Comparison of ENCODE assay signal across 8 cellular contexts in the genomic region with DNA sequence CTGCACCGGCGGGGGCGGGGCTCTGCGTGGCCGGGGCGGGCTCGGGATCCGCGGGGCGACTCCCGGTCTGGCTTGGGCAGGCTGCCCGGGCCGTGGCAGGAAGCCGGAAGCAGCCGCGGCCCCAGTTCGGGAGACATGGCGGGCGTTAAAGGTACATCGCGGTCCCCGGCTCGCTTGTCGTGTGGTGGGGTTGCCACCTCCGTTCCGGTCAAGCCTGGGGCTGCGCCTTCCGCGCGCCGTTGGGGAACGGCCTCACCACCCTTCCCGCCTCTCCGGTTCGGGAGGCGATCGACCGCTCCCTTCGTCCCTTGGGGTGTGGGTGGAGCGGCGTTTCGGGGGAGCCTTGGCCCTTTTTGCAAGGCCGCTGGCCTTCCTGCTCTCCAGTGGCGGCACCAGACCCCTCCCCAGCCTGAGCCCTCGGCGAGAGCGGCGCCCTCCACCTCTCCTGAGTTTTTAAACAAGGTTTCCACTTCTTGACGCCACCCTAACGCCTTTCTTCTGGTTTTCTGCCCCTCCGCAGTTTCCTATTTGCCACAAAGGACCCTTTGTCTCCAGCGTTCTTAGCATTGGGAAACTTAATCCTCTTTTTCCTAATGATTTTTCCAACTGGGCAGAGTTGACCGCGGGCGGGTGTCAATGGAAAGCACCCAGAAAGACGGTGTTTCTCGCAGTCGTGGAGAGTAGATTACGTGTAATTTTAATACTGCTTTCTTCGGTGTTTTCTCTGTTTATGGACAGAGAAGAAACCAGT. TPM values are rescaled to one million over a fixed set of nuclear protein-coding genes. Genes with fewer than 3 reads are reported as not detected.
A peak's percentile ranks its signal among the peaks of the same experiment; 100 is the strongest.
DNase-seq lines count a peak whose midpoint lies in the region; ATAC-seq and TF ChIP-seq lines count a peak whose summit lies in the region.

A gene with protein sequence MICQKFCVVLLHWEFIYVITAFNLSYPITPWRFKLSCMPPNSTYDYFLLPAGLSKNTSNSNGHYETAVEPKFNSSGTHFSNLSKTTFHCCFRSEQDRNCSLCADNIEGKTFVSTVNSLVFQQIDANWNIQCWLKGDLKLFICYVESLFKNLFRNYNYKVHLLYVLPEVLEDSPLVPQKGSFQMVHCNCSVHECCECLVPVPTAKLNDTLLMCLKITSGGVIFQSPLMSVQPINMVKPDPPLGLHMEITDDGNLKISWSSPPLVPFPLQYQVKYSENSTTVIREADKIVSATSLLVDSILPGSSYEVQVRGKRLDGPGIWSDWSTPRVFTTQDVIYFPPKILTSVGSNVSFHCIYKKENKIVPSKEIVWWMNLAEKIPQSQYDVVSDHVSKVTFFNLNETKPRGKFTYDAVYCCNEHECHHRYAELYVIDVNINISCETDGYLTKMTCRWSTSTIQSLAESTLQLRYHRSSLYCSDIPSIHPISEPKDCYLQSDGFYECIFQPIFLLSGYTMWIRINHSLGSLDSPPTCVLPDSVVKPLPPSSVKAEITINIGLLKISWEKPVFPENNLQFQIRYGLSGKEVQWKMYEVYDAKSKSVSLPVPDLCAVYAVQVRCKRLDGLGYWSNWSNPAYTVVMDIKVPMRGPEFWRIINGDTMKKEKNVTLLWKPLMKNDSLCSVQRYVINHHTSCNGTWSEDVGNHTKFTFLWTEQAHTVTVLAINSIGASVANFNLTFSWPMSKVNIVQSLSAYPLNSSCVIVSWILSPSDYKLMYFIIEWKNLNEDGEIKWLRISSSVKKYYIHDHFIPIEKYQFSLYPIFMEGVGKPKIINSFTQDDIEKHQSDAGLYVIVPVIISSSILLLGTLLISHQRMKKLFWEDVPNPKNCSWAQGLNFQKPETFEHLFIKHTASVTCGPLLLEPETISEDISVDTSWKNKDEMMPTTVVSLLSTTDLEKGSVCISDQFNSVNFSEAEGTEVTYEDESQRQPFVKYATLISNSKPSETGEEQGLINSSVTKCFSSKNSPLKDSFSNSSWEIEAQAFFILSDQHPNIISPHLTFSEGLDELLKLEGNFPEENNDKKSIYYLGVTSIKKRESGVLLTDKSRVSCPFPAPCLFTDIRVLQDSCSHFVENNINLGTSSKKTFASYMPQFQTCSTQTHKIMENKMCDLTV (plus strand): TSS at position 79 of the 751 bp plus-strand sequence. CDS start 144,898 bp downstream, outside the sequence.
A gene with protein sequence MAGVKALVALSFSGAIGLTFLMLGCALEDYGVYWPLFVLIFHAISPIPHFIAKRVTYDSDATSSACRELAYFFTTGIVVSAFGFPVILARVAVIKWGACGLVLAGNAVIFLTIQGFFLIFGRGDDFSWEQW (plus strand): TSS at position 79 of the 751 bp plus-strand sequence. CDS start 57 bp downstream, at position 136.

- TF ChIP-seq CTCF in WI38 (IDR thresholded peaks at IDR 0.05; ENCODE audit: low read depth, low read length) (no peak), glutamatergic neuron (IDR thresholded peaks at IDR 0.05; ENCODE audit: partially characterized antibody, unreplicated experiment) (no peak)

- peak within 1 kb of the TSS; percentile 95 for H3K4me3 ChIP-seq in WI38 (ENCODE audit: low read depth, low read length)

- peak; percentile 53 for DNase-seq in G401 (ENCODE audit: low spot score)
- peak; percentile 81 for DNase-seq in KBM-7
- peak; percentile 81 for DNase-seq in glutamatergic neuron
- peak; percentile 95 for DNase-seq in retina
- no peak for DNase-seq in middle frontal gyrus (ENCODE audit: extremely low spot score, low spot score)
- no peak for DNase-seq in cerebellar nuclear complex (lab: John Stamatoyannopoulos, UW)

- H3K27me3 Mint-ChIP-seq in glutamatergic neuron (ENCODE audit: unreplicated experiment) = peaks cover 3% of the 10 kb centered on the region

- peak; percentile 55 for ATAC-seq in GM21526 (IDR thresholded peaks at IDR 0.05; ENCODE audit: low FRiP score, unreplicated experiment)

- in situ Hi-C loops in G401 (cut with HindIII; ENCODE audit: low sequenced_read_pairs) (no loop called here), KBM-7 (cut with MboI; ENCODE audit: low pct_unique_long_range_greater_than_20kb, low sequenced_read_pairs) (no loop called here)

- peaks cover 7% of the 10 kb centered on the region for H3K4me1 Mint-ChIP-seq in glutamatergic neuron (ENCODE audit: low read depth, unreplicated experiment)

- H3K36me3 Mint-ChIP-seq in glutamatergic neuron (ENCODE audit: unreplicated experiment) = no peaks in the 10 kb centered on the region

- peaks cover 8% of the 10 kb centered on the region for H3K9me3 Mint-ChIP-seq in glutamatergic neuron (ENCODE audit: unreplicated experiment)

- H3K4me3 Mint-ChIP-seq in glutamatergic neuron (ENCODE audit: unreplicated experiment) = peak within 1 kb of the TSS; percentile 95

- peak within 1 kb of the TSS; percentile 89 for H3K27ac Mint-ChIP-seq in glutamatergic neuron (ENCODE audit: unreplicated experiment)

RNA-seq across cellular contexts. Expression of the first gene that starts in this region (rescaled TPM):
- 4.1 and 4.4 TPM in 2 replicates for total RNA-seq in G401 (2014; rRNA removed; shearing (Covaris generic))
- 6.8 TPM for total RNA-seq in glutamatergic neuron (ENCODE audit: unreplicated experiment)

RNA-seq across cellular contexts. Expression of the second gene that starts in this region (rescaled TPM):
- total RNA-seq in G401 (2014; rRNA removed; shearing (Covaris generic)) = 15.1 and 18.0 TPM in 2 replicates
- total RNA-seq in glutamatergic neuron (ENCODE audit: unreplicated experiment) = 56.0 TPM

Comparison
In these comparisons a context has a peak if more than half of its experiments do, and no peak if none do; other contexts are left out.
1. DNase-seq: peak in G401 (single experiment), KBM-7 (single experiment), glutamatergic neuron (single experiment) and retina (single experiment); none in middle frontal gyrus (single experiment) and cerebellar nuclear complex (0 of 2).